Comparison of ENCODE assay signal across 25 cellular contexts in the genomic region with DNA sequence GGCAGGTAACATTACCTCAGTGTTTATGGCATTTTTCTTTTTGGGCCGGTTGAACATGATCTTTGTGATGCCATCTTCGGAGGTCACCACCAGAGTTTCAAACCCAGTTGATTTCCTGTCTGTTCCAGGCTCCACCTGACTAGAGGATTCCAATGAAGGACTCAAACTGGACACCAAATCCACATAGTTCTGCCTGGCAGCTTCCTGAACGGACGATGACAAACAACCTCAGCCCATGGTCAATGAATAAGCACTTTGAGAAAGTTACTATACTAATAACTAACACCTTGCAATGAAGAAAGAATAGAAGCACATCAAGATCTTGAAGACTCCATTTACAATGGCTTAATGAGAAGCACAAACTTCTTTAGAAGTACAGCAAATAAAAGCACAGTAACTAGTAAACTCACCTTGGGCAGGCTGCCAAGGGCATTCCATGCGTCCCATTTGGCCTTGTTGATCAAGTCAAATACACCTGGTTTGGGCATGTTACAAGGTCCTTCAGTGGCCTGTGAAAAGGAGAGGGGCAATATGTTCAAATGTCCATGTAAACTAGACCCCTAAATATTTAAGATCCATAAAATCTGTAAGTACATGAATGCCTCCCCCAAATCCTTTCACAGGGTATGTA. TPM values are rescaled to one million over a fixed set of nuclear protein-coding genes. Genes with fewer than 3 reads are reported as not detected.
DNase-seq lines count a peak whose midpoint lies in the region; ATAC-seq, FAIRE-seq and TF ChIP-seq lines count a peak whose summit lies in the region.
"Had no signal": no experiment of that assay in that cellular context is flagged by ENCODE, and none has a peak within 500 bp of the region (broad histone marks: within the 10 kb centered on the region; RNA-seq: fewer than 3 reads in every experiment).

No MANE protein-coding gene starts in this region.

- H3K27me3 ChIP-seq in bronchial epithelial cell (ENCODE audit: control insufficient read depth, insufficient read depth, low read length): no peaks in the 10 kb centered on the region
- H3K27me3 ChIP-seq: foreskin keratinocyte, SJCRH30, suprapubic skin had no signal

- H3K36me3 ChIP-seq in bronchial epithelial cell (ENCODE audit: control insufficient read depth, insufficient read depth, low read length): peaks cover 6% of the 10 kb centered on the region

- H3K4me3 ChIP-seq in bronchial epithelial cell (ENCODE audit: low read depth, low read length): no peak overlapping the region
- H3K4me3 ChIP-seq: neural progenitor cell, SJCRH30, suprapubic skin had no signal

- no peak for FAIRE-seq in bronchial epithelial cell (lab: Jason Lieb, UNC)

- H3K27ac Mint-ChIP-seq in neural crest cell (ENCODE audit: unreplicated experiment): no peak overlapping the region
- H3K27ac Mint-ChIP-seq: activated naive CD4-positive, alpha-beta T cell treated with anti-CD3 and anti-CD28 coated beads, Interleukin-2, amount 10 ng/mL, durations not matched to agents 7 days and 5 days; immature natural killer cell; neural progenitor cell; progenitor cell of endocrine pancreas; T-helper 1 cell treated with Interleukin-12 subunit alpha and Interleukin-12 subunit beta and Interleukin-4 antibody, amounts not matched to agents 30 μg/mL and 1 μg/mL, for 36 hours had no signal

- DNase-seq in COLO668 (lab: John Stamatoyannopoulos, UW; ENCODE audit: unreplicated experiment) (peak; percentile 11), NCI-H1105 treated with DMSO at 0.1 percent for 48 hours (lab: John Stamatoyannopoulos, UW) (peak; percentile 51), bronchial epithelial cell (ENCODE audit: low read depth) (peak; percentile 17), neural crest cell (ENCODE audit: low read depth, low spot score) (no peak), A172 (ENCODE audit: low spot score) (no peak), NCI-H2081 (lab: John Stamatoyannopoulos, UW) (no peak)
- DNase-seq: activated CD4-positive, alpha-beta T cell treated with anti-CD3 and anti-CD28 coated beads for 4 hours; activated naive CD4-positive, alpha-beta T cell treated with anti-CD3 and anti-CD28 coated beads, Interleukin-2, amount 10 ng/mL, durations not matched to agents 7 days and 5 days; activated T-cell treated with anti-CD3 and anti-CD28 coated beads, Interleukin-2, amount 50 U/mL, for 48 hours; aorta; foreskin keratinocyte; GDM1; immature natural killer cell; left ventricle myocardium superior; NCI-H1092 treated with DMSO at 0.1 percent for 48 hours; SJCRH30; stimulated activated CD4-positive, alpha-beta T cell treated with anti-CD3 and anti-CD28 coated beads, Interleukin-1b, Interleukin-23, amount 100 ng/mL, for 48 hours had no signal

- H3K36me3 Mint-ChIP-seq in neural crest cell (ENCODE audit: low read depth): peaks cover 30% of the 10 kb centered on the region

- H3K4me3 Mint-ChIP-seq in neural crest cell: peak overlapping the region; percentile 12
- H3K4me3 Mint-ChIP-seq: activated naive CD4-positive, alpha-beta T cell treated with anti-CD3 and anti-CD28 coated beads, Interleukin-2, amount 10 ng/mL, durations not matched to agents 7 days and 5 days; immature natural killer cell; neural progenitor cell; T-helper 1 cell treated with Interleukin-12 subunit alpha and Interleukin-12 subunit beta and Interleukin-4 antibody, amounts not matched to agents 30 μg/mL and 1 μg/mL, for 36 hours had no signal

- no peak for ATAC-seq in HG03025 (IDR thresholded peaks at IDR 0.05; ENCODE audit: low FRiP score, unreplicated experiment)
- no peak for ATAC-seq in GM18502 (IDR thresholded peaks at IDR 0.05; ENCODE audit: poor library complexity, unreplicated experiment)
- ATAC-seq: foreskin keratinocyte, left ventricle myocardium superior, Panc1 had no signal

- no peaks in the 10 kb centered on the region for H3K27me3 Mint-ChIP-seq in neural crest cell (ENCODE audit: low read depth)
- H3K27me3 Mint-ChIP-seq: activated naive CD4-positive, alpha-beta T cell treated with anti-CD3 and anti-CD28 coated beads, Interleukin-2, amount 10 ng/mL, durations not matched to agents 7 days and 5 days; progenitor cell of endocrine pancreas had no signal

- peaks cover 3% of the 10 kb centered on the region for H3K9me3 Mint-ChIP-seq in neural crest cell
- H3K9me3 Mint-ChIP-seq: immature natural killer cell; T-helper 1 cell treated with Interleukin-12 subunit alpha and Interleukin-12 subunit beta and Interleukin-4 antibody, amounts not matched to agents 30 μg/mL and 1 μg/mL, for 36 hours had no signal

- H3K4me1 Mint-ChIP-seq in neural crest cell: peaks cover 17% of the 10 kb centered on the region

- TF ChIP-seq CTCF in bronchial epithelial cell (IDR thresholded peaks at IDR 0.05; ENCODE audit: insufficient read depth, low read length, severe bottlenecking): no peak
- TF ChIP-seq CTCF in neural crest cell (conservative IDR thresholded peaks at IDR 0.05): no peak

RNA-seq across cellular contexts. Expression of a gene that starts 4.9 kb away (rescaled TPM):
- total RNA-seq in bronchial epithelial cell: 23.4 and 26.3 TPM in 2 replicates
- total RNA-seq in neural crest cell: 52.7 and 59.7 TPM in 2 replicates
- 163 and 235 TPM in 2 replicates for total RNA-seq in A172 (2014; rRNA removed; shearing (Covaris generic))

RNA-seq across cellular contexts. Expression of a gene that starts 51.5 kb away (rescaled TPM):
- total RNA-seq in bronchial epithelial cell: not detected in 2 replicates
- not detected in 2 replicates for total RNA-seq in neural crest cell
- total RNA-seq in A172 (2014; rRNA removed; shearing (Covaris generic)): not detected in 2 replicates
- total RNA-seq: aorta, foreskin keratinocyte, left ventricle myocardium superior, mononuclear cell, progenitor cell of endocrine pancreas, SJCRH30, suprapubic skin had no signal

Comparison
In these comparisons a context has a peak if more than half of its experiments do, and no peak if none do; other contexts are left out.
1. DNase-seq: peak in COLO668 (single experiment), NCI-H1105 treated with DMSO at 0.1 percent for 48 hours (single experiment) and bronchial epithelial cell (single experiment); none in neural crest cell (single experiment), A172 (single experiment) and NCI-H2081 (0 of 2).